20 cellular contexts compared by ENCODE assay signal in genomic region chr14:104843006-104843405, GRCh38. TPM values are rescaled to one million over a fixed set of nuclear protein-coding genes. Genes with fewer than 3 reads are reported as not detected.
DNase-seq lines count a peak whose midpoint lies in the region; ATAC-seq and TF ChIP-seq lines count a peak whose summit lies in the region.
"Had no signal": no experiment of that assay in that cellular context is flagged by ENCODE, and none has a peak within 500 bp of the region (broad histone marks: within the 10 kb centered on the region; RNA-seq: fewer than 3 reads in every experiment).

No MANE protein-coding gene starts in this region.

- DNase-seq in GM23338 (ENCODE audit: low spot score) (no peak), adipocyte (ENCODE audit: low read depth) (no peak), sigmoid colon (peak; percentile 59), RKO (ENCODE audit: low spot score) (no peak), ACHN (no peak)
- DNase-seq in activated CD8-positive, alpha-beta memory T cell treated with anti-CD3 and anti-CD28 coated beads, Interleukin-2, amount 50 U/mL, for 4 hours, result no peak
- DNase-seq: activated gamma-delta T cell; AML-193; amniotic stem cell; Caco-2; effector memory CD8-positive, alpha-beta T cell; EL; hippocampal formation; Kasumi-1; NCI-H1105 treated with DMSO at 0.1 percent for 48 hours; stimulated activated CD4-positive, alpha-beta T cell treated with anti-CD3 and anti-CD28 coated beads, Interleukin-2, amount 100 ng/mL, for 48 hours; T1000 had no signal

- H3F3A ChIP-seq in GM23338 (replicated peaks; ENCODE audit: low read depth), result peaks cover 11% of the 10 kb centered on the region

- H3K27ac Mint-ChIP-seq in GM23338, result no peak overlapping the region; the same call in 1 of the 2 replicates
- H3K27ac Mint-ChIP-seq: effector memory CD8-positive, alpha-beta T cell had no signal

- H3K9me2 ChIP-seq in GM23338 (ENCODE audit: insufficient read depth), result no peaks in the 10 kb centered on the region

- H3K4me1 Mint-ChIP-seq in GM23338, result peaks cover 12% of the 10 kb centered on the region; the same call in 2 of the 3 replicates
- H3K4me1 Mint-ChIP-seq: central memory CD8-positive, alpha-beta T cell had no signal

- peak overlapping the region; percentile 79 for H3K4me3 Mint-ChIP-seq in GM23338
- H3K4me3 Mint-ChIP-seq: central memory CD8-positive, alpha-beta T cell had no signal

- H3K27me3 ChIP-seq in GM23338 (ENCODE audit: insufficient read depth) (peaks cover 44% of the 10 kb centered on the region), adipocyte (replicated peaks; ENCODE audit: control insufficient read depth, insufficient read depth, low read length) (peaks cover 45% of the 10 kb centered on the region), sigmoid colon (peaks cover 14 to 53% (median 34%) of the 10 kb centered on the region in 3 donors)

- peak overlapping the region; percentile 56 for H2AFZ ChIP-seq in GM23338

- H3K4me3 ChIP-seq in GM23338 (peak overlapping the region; percentile 71), adipocyte (ENCODE audit: low read length) (peak overlapping the region; percentile 79), iPS-18c (ENCODE audit: insufficient read depth, low read depth, low read length) (peak overlapping the region; percentile 52), sigmoid colon (peak overlapping the region in 2 of 4 donors; percentile 44 to 46)

- no peak overlapping the region for H3K9ac ChIP-seq in adipocyte (ENCODE audit: low read length)

- TF ChIP-seq CTCF in GM23338 (conservative IDR thresholded peaks at IDR 0.05; ENCODE audit: low read depth in 2 of 2) (no peak), sigmoid colon (IDR thresholded peaks at IDR 0.05) (no peak)

- H3K9me3 ChIP-seq in adipocyte (ENCODE audit: control insufficient read depth, low read length) (no peaks in the 10 kb centered on the region), iPS-18c (ENCODE audit: control insufficient read depth, insufficient read depth, low read length) (no peaks in the 10 kb centered on the region), sigmoid colon (no peaks in the 10 kb centered on the region)
- H3K9me3 ChIP-seq: Caco-2 had no signal

- no peaks in the 10 kb centered on the region for H4K20me1 ChIP-seq in GM23338 (replicated peaks; ENCODE audit: insufficient read depth)

- 41 to 52% methylated on average over 13 of the region's 13 CpGs for WGBS in sigmoid colon, 2 donors

- ATAC-seq in GM23338 (peak; percentile 12; the same call in 2 of the 3 replicates), HG03442 (IDR thresholded peaks at IDR 0.05; ENCODE audit: unreplicated experiment) (no peak)
- ATAC-seq: effector memory CD8-positive, alpha-beta T cell had no signal

- intact Hi-C loops in sigmoid colon (cut with DNase I), result no loop called here

- no peaks in the 10 kb centered on the region for H3K36me3 Mint-ChIP-seq in GM23338 (ENCODE audit: low read depth)

- H3K36me3 ChIP-seq in GM23338 (ENCODE audit: insufficient read depth) (no peaks in the 10 kb centered on the region), adipocyte (ENCODE audit: control insufficient read depth, insufficient read depth, low read length, severe bottlenecking) (no peaks in the 10 kb centered on the region), sigmoid colon (no peaks in the 10 kb centered on the region)

- H3K4me2 ChIP-seq in GM23338, result peak overlapping the region; percentile 85

- H3K9me3 Mint-ChIP-seq in GM23338, result peaks cover 4% of the 10 kb centered on the region; the same call in 2 of the 3 replicates
- H3K9me3 Mint-ChIP-seq: central memory CD8-positive, alpha-beta T cell; effector memory CD8-positive, alpha-beta T cell had no signal

- no peak for TF ChIP-seq POLR2A in sigmoid colon (IDR thresholded peaks at IDR 0.05)

- no peak for TF ChIP-seq EP300 in sigmoid colon (IDR thresholded peaks at IDR 0.05)

- in situ Hi-C loops in ACHN (cut with HindIII; ENCODE audit: low pct_ligation_motif_present, low pct_unique_long_range_greater_than_20kb, low sequenced_read_pairs), result no loop called here

- H3K4me1 ChIP-seq in GM23338 (ENCODE audit: insufficient read depth), result peaks cover 9% of the 10 kb centered on the region; the same call in 1 of the 2 replicates
- H3K4me1 ChIP-seq in adipocyte (ENCODE audit: control insufficient read depth, insufficient read depth, low read length), result peaks cover 12% of the 10 kb centered on the region
- H3K4me1 ChIP-seq in sigmoid colon, result peaks cover 0 to 19% (median 18%) of the 10 kb centered on the region in 4 donors
- H3K4me1 ChIP-seq: Caco-2 had no signal

- no peaks in the 10 kb centered on the region for H3K79me2 ChIP-seq in GM23338 (replicated peaks; ENCODE audit: insufficient read depth)

- H3K27ac ChIP-seq in GM23338 (ENCODE audit: low read depth), result no peak overlapping the region
- no peak overlapping the region for H3K27ac ChIP-seq in sigmoid colon

- H3K27me3 Mint-ChIP-seq in GM23338 (ENCODE audit: insufficient read depth, low read depth, poor library complexity), result peaks cover 31% of the 10 kb centered on the region

TF ChIP-seq in GM23338, 12 proteins besides CTCF, POLR2A, EP300 and RAD21:
- TF ChIP-seq JUNB (IDR thresholded peaks at IDR 0.05; ENCODE audit: unreplicated experiment) (no peak), ZNF331 (CRISPR knock-in tag; IDR thresholded peaks at IDR 0.05; ENCODE audit: low read depth) (no peak), EZH2 (IDR thresholded peaks at IDR 0.05; ENCODE audit: low read depth, unreplicated experiment) (no peak), REST (IDR thresholded peaks at IDR 0.05; ENCODE audit: unreplicated experiment) (no peak), POLR2AphosphoS5 (IDR thresholded peaks at IDR 0.05; ENCODE audit: low read depth) (no peak), NANOG (IDR thresholded peaks at IDR 0.05; ENCODE audit: borderline replicate concordance) (no peak), CREB1 (CRISPR knock-in tag; IDR thresholded peaks at IDR 0.05; ENCODE audit: low read depth) (no peak)
- TF ChIP-seq, protein P1, sequence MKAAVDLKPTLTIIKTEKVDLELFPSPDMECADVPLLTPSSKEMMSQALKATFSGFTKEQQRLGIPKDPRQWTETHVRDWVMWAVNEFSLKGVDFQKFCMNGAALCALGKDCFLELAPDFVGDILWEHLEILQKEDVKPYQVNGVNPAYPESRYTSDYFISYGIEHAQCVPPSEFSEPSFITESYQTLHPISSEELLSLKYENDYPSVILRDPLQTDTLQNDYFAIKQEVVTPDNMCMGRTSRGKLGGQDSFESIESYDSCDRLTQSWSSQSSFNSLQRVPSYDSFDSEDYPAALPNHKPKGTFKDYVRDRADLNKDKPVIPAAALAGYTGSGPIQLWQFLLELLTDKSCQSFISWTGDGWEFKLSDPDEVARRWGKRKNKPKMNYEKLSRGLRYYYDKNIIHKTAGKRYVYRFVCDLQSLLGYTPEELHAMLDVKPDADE (IDR thresholded peaks at IDR 0.05), result no peak

RNA-seq across cellular contexts. Expression of gene CEP170B, which starts 22.1 kb away (rescaled TPM):
- total RNA-seq in GM23338 (2014; rRNA removed; shearing (Covaris generic)), result 31.3 and 37.1 TPM in 2 replicates
- polyA plus RNA-seq in GM23338 (2016; fragmentation: Nextera tagmentation; extraction: Ambion mirVana) (4.6 and 5.3 TPM in 2 replicates), sigmoid colon (10 to 100 TPM; 12.6 to 60.0 (median 22.4) TPM)
- total RNA-seq in sigmoid colon, result 10 to 100 TPM in 2 of 4 donors, 1 to 10 TPM in 2; 5.4 to 16.1 (median 11.4) TPM

RNA-seq across cellular contexts. Expression of gene ZBTB42, which starts 42.1 kb away (rescaled TPM):
- total RNA-seq in GM23338 (2014; rRNA removed; shearing (Covaris generic)), result 4.4 and 7.5 TPM in 2 replicates
- polyA plus RNA-seq in GM23338 (2016; fragmentation: Nextera tagmentation; extraction: Ambion mirVana), result 0.66 and 0.70 TPM in 2 replicates
- total RNA-seq in sigmoid colon, result 1 to 10 TPM; 1.5 to 5.3 (median 3.5) TPM
- polyA plus RNA-seq in sigmoid colon, result 1 to 10 TPM; 4.2 to 5.5 (median 4.6) TPM

RNA-seq across cellular contexts. Expression of gene AKT1, which starts 47.5 kb away (rescaled TPM):
- total RNA-seq in GM23338 (2014; rRNA removed; shearing (Covaris generic)), result 74.3 and 78.7 TPM in 2 replicates
- polyA plus RNA-seq in GM23338 (2016; fragmentation: Nextera tagmentation; extraction: Ambion mirVana), result 19.2 and 23.7 TPM in 2 replicates
- 100 to 1,000 TPM; 109 to 180 (median 126) TPM for total RNA-seq in sigmoid colon
- 100 to 1,000 TPM in 2 of 3 donors, 10 to 100 TPM in 1; 86.2 to 116 (median 102) TPM for polyA plus RNA-seq in sigmoid colon
